ENCODE assay signal across 8 cellular contexts in the genomic region with DNA sequence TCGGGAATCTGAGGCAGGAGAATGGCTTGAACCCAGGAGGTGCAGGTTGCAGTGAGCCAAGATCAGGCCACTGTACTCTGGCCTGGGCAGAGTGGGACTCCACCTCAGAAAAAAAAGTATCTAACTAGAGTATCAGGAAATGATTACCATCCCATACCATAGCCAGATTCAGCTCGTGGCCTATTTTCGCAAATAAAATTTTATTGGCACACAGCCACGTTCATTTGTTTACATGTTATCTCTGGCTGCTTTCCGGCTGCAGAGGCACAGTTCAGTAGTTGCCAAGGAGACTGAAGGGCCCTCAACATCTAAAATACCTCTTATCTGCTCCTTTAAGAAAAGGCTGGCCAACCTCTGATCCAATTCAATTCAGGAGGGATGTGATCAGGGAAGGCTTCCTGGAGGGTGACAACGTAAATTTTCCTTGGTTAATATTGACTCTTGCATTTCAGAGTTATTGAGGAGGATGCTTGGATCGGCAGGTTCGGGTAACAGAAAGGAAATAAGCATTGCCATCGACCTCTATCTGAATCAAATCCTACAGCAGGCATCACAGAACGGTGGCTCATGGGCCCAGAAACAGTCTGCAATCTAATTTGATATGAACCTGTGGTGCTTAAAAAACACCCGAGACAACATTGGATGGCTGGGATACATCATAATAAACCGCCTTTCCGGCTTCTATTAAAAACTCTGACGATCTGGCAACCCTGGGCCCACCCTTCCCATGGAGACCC.
DNase-seq lines count a peak whose midpoint lies in the region; ATAC-seq, FAIRE-seq and TF ChIP-seq lines count a peak whose summit lies in the region.

No MANE protein-coding gene starts in this region.

- intact Hi-C loops in K562 (cut with micrococcal nuclease): no loop called here

- no peak overlapping the region for H3K9ac ChIP-seq in K562 (ENCODE audit: insufficient read depth in 1 of 2, low read depth in 2 of 2, low read length in 2 of 2)

- CTCF ChIA-PET in K562 (lab: Yijun Ruan, JAX; ENCODE audit: low intra/inter-chr PET ratio): no interaction called here

- no peak overlapping the region for H3K4me2 ChIP-seq in K562 (ENCODE audit: insufficient read depth, low read length)

- ATAC-seq in K562 (no peak), GM19351 (IDR thresholded peaks at IDR 0.05; ENCODE audit: unreplicated experiment) (no peak), foreskin keratinocyte (no peak)

- no peaks in the 10 kb centered on the region for H3K9me3 ChIP-seq in K562 (replicated peaks; ENCODE audit: control insufficient read depth, insufficient read depth, low read depth, low read length)

- H4K20me1 ChIP-seq in K562 (replicated peaks; ENCODE audit: control insufficient read depth, insufficient read depth, low read length): no peaks in the 10 kb centered on the region

- no peak for TF ChIP-seq RAD21 in K562 (CRISPR knock-in tag; conservative IDR thresholded peaks at IDR 0.05 in 1 of 2, IDR thresholded peaks at IDR 0.05 in 1 of 2)

- POLR2A ChIA-PET in K562 (lab: Yijun Ruan, JAX): interaction anchor here (0.9 kb wide), 1 partner anchor 13 kb away, joined by 3 read pairs; no protein-coding TSS in a partner anchor

- H3K79me2 ChIP-seq in K562 (ENCODE audit: control insufficient read depth, insufficient read depth, low read length): no peaks in the 10 kb centered on the region

- 1% methylated on average over 14 of the region's 14 CpGs for WGBS in K562 (ENCODE audit: insufficient coverage, low coverage, missing lambda C conversion rate)

- BruUV-seq in K562 (replicated peaks; lab: Mats Ljungman, UMichigan): no TSS peak

- TF ChIP-seq EP300 in K562 (IDR thresholded peaks at IDR 0.05; ENCODE audit: low read length): no peak

- H3K36me3 ChIP-seq in K562 (ENCODE audit: control insufficient read depth, insufficient read depth, low read length): no peaks in the 10 kb centered on the region

- H3K4me1 ChIP-seq in K562 (replicated peaks in 1 of 2; ENCODE audit: control insufficient read depth in 2 of 2, insufficient read depth in 2 of 2, low read length in 2 of 2) (no peaks in the 10 kb centered on the region), foreskin keratinocyte (no peaks in the 10 kb centered on the region)

- peak; percentile 3 for DNase-seq in COLO668 (lab: John Stamatoyannopoulos, UW; ENCODE audit: unreplicated experiment)
- DNase-seq in NCI-H1694 treated with DMSO at 0.1 percent for 48 hours (lab: John Stamatoyannopoulos, UW): peak; percentile 36
- no peak for DNase-seq in K562 (ENCODE audit: extremely low read depth in 1 of 4, low spot score in 3 of 4)
- peak; percentile 51 for DNase-seq in mesenteric fat pad (ENCODE audit: low spot score)
- no peak for DNase-seq in dedifferentiated amniotic fluid mesenchymal stem cell (ENCODE audit: extremely low spot score)
- DNase-seq in foreskin keratinocyte: no peak
- no peak for DNase-seq in superior temporal gyrus (ENCODE audit: extremely low spot score)

- no peak overlapping the region for H3K27ac ChIP-seq in K562 (ENCODE audit: extremely low read depth, low read depth, low read length)
- no peak overlapping the region for H3K27ac ChIP-seq in foreskin keratinocyte

- H3K27me3 ChIP-seq in K562 (ENCODE audit: control insufficient read depth in 2 of 2, insufficient read depth in 2 of 2, low read length in 2 of 2) (peaks cover 0 to 28% of the 10 kb centered on the region in 2 experiments; a peak in 1 of 5 replicates), foreskin keratinocyte (no peaks in the 10 kb centered on the region)

- H3K9me1 ChIP-seq in K562 (ENCODE audit: control insufficient read depth, insufficient read depth, low read length): no peaks in the 10 kb centered on the region

- TF ChIP-seq CTCF in K562 (IDR thresholded peaks at IDR 0.05 in 2 of 3, conservative IDR thresholded peaks at IDR 0.05 in 1 of 3; ENCODE audit: insufficient read depth in 2 of 3, low read depth in 1 of 3, low read length in 3 of 3): no peak
- TF ChIP-seq CTCF in foreskin keratinocyte (conservative IDR thresholded peaks at IDR 0.05): no peak

- H2AFZ ChIP-seq in K562 (ENCODE audit: low read depth, low read length): no peak overlapping the region

- in situ Hi-C loops in K562 (cut with MboI): no loop called here

- no peak for TF ChIP-seq POLR2A in K562 (conservative IDR thresholded peaks at IDR 0.05)

- H3K4me3 ChIP-seq in K562: no peak overlapping the region

- no peak for FAIRE-seq in K562 (lab: Jason Lieb, UNC)

TF ChIP-seq in K562, 482 proteins besides CTCF, POLR2A, EP300 and RAD21:
- no peak for TF ChIP-seq DACH1 (IDR thresholded peaks at IDR 0.05; ENCODE audit: partially characterized antibody)
- TF ChIP-seq KDM1A (IDR thresholded peaks at IDR 0.05): no peak
- TF ChIP-seq, protein P1, sequence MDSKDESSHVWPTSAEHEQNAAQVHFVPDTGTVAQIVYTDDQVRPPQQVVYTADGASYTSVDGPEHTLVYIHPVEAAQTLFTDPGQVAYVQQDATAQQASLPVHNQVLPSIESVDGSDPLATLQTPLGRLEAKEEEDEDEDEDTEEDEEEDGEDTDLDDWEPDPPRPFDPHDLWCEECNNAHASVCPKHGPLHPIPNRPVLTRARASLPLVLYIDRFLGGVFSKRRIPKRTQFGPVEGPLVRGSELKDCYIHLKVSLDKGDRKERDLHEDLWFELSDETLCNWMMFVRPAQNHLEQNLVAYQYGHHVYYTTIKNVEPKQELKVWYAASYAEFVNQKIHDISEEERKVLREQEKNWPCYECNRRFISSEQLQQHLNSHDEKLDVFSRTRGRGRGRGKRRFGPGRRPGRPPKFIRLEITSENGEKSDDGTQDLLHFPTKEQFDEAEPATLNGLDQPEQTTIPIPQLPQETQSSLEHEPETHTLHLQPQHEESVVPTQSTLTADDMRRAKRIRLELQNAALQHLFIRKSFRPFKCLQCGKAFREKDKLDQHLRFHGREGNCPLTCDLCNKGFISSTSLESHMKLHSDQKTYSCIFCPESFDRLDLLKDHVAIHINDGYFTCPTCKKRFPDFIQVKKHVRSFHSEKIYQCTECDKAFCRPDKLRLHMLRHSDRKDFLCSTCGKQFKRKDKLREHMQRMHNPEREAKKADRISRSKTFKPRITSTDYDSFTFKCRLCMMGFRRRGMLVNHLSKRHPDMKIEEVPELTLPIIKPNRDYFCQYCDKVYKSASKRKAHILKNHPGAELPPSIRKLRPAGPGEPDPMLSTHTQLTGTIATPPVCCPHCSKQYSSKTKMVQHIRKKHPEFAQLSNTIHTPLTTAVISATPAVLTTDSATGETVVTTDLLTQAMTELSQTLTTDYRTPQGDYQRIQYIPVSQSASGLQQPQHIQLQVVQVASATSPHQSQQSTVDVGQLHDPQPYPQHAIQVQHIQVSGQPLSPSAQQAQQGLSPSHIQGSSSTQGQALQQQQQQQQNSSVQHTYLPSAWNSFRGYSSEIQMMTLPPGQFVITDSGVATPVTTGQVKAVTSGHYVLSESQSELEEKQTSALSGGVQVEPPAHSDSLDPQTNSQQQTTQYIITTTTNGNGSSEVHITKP (IDR thresholded peaks at IDR 0.05; ENCODE audit: partially characterized antibody): no peak
- TF ChIP-seq, protein P2, sequence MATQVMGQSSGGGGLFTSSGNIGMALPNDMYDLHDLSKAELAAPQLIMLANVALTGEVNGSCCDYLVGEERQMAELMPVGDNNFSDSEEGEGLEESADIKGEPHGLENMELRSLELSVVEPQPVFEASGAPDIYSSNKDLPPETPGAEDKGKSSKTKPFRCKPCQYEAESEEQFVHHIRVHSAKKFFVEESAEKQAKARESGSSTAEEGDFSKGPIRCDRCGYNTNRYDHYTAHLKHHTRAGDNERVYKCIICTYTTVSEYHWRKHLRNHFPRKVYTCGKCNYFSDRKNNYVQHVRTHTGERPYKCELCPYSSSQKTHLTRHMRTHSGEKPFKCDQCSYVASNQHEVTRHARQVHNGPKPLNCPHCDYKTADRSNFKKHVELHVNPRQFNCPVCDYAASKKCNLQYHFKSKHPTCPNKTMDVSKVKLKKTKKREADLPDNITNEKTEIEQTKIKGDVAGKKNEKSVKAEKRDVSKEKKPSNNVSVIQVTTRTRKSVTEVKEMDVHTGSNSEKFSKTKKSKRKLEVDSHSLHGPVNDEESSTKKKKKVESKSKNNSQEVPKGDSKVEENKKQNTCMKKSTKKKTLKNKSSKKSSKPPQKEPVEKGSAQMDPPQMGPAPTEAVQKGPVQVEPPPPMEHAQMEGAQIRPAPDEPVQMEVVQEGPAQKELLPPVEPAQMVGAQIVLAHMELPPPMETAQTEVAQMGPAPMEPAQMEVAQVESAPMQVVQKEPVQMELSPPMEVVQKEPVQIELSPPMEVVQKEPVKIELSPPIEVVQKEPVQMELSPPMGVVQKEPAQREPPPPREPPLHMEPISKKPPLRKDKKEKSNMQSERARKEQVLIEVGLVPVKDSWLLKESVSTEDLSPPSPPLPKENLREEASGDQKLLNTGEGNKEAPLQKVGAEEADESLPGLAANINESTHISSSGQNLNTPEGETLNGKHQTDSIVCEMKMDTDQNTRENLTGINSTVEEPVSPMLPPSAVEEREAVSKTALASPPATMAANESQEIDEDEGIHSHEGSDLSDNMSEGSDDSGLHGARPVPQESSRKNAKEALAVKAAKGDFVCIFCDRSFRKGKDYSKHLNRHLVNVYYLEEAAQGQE (CRISPR knock-in tag; IDR thresholded peaks at IDR 0.05; ENCODE audit: low read depth): no peak
- peak; percentile 91 for TF ChIP-seq FOXJ2 (tag; IDR thresholded peaks at IDR 0.05)
- TF ChIP-seq RFX1 (IDR thresholded peaks at IDR 0.05): peak; percentile 53
- TF ChIP-seq IRF2 (CRISPR knock-in tag; IDR thresholded peaks at IDR 0.05): no peak
- peak; percentile 60 for TF ChIP-seq NFIC (IDR thresholded peaks at IDR 0.05)

Comparison
In these comparisons a context has a peak if more than half of its experiments do, and no peak if none do; other contexts are left out.
1. DNase-seq: peak in COLO668 (single experiment), NCI-H1694 treated with DMSO at 0.1 percent for 48 hours (single experiment) and mesenteric fat pad (single experiment); none in K562 (0 of 4), dedifferentiated amniotic fluid mesenchymal stem cell (single experiment), foreskin keratinocyte (0 of 2) and superior temporal gyrus (single experiment).